ENCODE assay signal across 26 cellular contexts in the genomic region with DNA sequence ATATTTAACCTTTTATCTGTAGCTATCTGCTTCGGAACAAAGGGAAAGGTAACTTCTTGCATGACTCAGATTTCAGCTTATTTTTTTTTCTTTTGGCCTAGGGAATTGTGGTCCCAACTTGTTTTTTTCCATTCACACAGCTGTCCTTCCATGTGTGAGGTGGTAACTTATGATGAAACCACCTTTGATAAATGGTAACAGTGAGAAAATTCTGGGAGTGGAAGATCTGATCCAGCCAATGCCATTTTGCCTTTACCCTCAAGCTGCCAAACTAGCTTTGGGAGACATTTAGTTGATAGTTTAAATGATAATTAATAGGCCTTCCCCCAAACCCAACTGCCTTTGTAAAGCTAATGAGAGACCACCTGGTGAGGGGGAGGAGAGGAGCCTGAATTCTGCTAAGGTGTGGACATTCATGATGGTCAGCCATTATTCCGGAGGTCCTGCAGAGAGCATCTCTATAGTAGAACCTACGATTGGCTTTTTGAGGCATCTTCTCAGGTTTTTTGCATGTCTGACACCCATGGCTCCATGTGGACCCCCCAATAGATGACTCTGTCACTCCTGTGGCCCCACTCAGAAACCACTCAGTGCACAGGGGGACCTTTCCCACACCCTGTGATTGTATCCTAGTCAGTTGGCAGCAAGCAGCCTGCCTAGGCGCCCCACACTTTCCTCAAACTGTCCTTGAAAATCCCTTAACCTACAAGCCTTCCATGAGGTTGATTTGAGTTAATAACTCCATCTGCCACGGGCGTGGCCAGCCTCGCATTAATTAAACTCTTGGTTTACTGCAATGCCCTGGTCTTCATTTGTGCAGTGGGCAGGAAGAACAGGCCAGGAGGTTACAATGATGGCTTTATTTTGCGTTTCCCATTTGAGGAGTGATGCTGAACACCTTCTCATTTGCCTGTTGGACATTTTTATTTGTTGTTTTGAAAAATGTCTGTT.
DNase-seq lines count a peak whose midpoint lies in the region; ATAC-seq, FAIRE-seq and TF ChIP-seq lines count a peak whose summit lies in the region.
"Had no signal": no experiment of that assay in that cellular context is flagged by ENCODE, and none has a peak within 500 bp of the region (broad histone marks: within the 10 kb centered on the region; RNA-seq: fewer than 3 reads in every experiment).

No MANE protein-coding gene starts in this region.

- DNase-seq in DMS 273 treated with DMSO at 0.1 percent for 48 hours (lab: John Stamatoyannopoulos, UW), result peak; percentile 85
- peak; percentile 91 for DNase-seq in NCI-H2171 (lab: John Stamatoyannopoulos, UW)
- DNase-seq in choroid plexus epithelial cell (ENCODE audit: low read depth), result peak; percentile 57
- peak; percentile 97 for DNase-seq in mesendoderm
- DNase-seq in GM12892 (ENCODE audit: insufficient read length), result no peak
- DNase-seq in GM10248 (ENCODE audit: extremely low spot score), result no peak
- no peak for DNase-seq in DMS53 (lab: John Stamatoyannopoulos, UW)
- DNase-seq: activated CD8-positive, alpha-beta T cell treated with anti-CD3 and anti-CD28 coated beads, Interleukin-2, amount 10 ng/mL, durations not matched to agents 7 days and 5 days; activated naive CD4-positive, alpha-beta T cell; activated T-cell treated with anti-CD3 and anti-CD28 coated beads, Interleukin-2, amount 50 U/mL, for 24 hours; C1 segment of cervical spinal cord; colonic mucosa; effector memory CD8-positive, alpha-beta T cell; Kasumi-1; NCI-H2029 treated with DMSO at 0.1 percent for 48 hours; NCI-H526 treated with DMSO at 0.1 percent for 48 hours; T1000; upper lobe of left lung had no signal

- H3K23ac ChIP-seq in mesendoderm (ENCODE audit: low read length), result peak overlapping the region; percentile 29

- no peaks in the 10 kb centered on the region for H3K27me3 ChIP-seq in mesendoderm (ENCODE audit: insufficient read depth, low read length, poor library complexity)
- H3K27me3 ChIP-seq: breast epithelium, colonic mucosa, upper lobe of left lung had no signal

- no peak overlapping the region for H2BK120ac ChIP-seq in mesendoderm (ENCODE audit: low read depth, low read length)

- TF ChIP-seq CTCF in choroid plexus epithelial cell (conservative IDR thresholded peaks at IDR 0.05; ENCODE audit: low read depth, low read length) (no peak), GM10248 (IDR thresholded peaks at IDR 0.05; ENCODE audit: control extremely low read depth, extremely low read depth, low read depth, missing control alignments) (no peak)

- H3K9ac ChIP-seq in mesendoderm (ENCODE audit: low read length), result no peak overlapping the region

- peak overlapping the region; percentile 83 for H2BK5ac ChIP-seq in mesendoderm (ENCODE audit: low read length)

- no peak for TF ChIP-seq POLR2A in GM12892 (IDR thresholded peaks at IDR 0.05; ENCODE audit: low read depth, low read length)

- FAIRE-seq in GM12892 (lab: Jason Lieb, UNC), result no peak
- FAIRE-seq: frontal cortex, G401.6 had no signal

- H3K79me2 ChIP-seq in mesendoderm (ENCODE audit: control insufficient read depth, insufficient read depth, low read length), result no peaks in the 10 kb centered on the region

- H3K79me1 ChIP-seq in mesendoderm (ENCODE audit: low read length), result no peaks in the 10 kb centered on the region

- no peak overlapping the region for H3K4me3 ChIP-seq in choroid plexus epithelial cell (ENCODE audit: low read depth, low read length)
- no peak overlapping the region for H3K4me3 ChIP-seq in mesendoderm (ENCODE audit: low read length)
- H3K4me3 ChIP-seq: breast epithelium, colonic mucosa, esophagus muscularis mucosa, prostate gland, upper lobe of left lung had no signal

- no peak overlapping the region for H3K4me2 ChIP-seq in mesendoderm (ENCODE audit: low read length)

- H2AK5ac ChIP-seq in mesendoderm (ENCODE audit: low read length), result peak overlapping the region; percentile 12

- peak overlapping the region; percentile 72 for H3K56ac ChIP-seq in mesendoderm (ENCODE audit: low read length)

- CTCF ChIA-PET in GM10248 (lab: Yijun Ruan, JAX), result no interaction called here

- H3K27ac ChIP-seq in mesendoderm (ENCODE audit: low read depth, low read length), result peak overlapping the region; percentile 65
- H3K27ac ChIP-seq: breast epithelium, colonic mucosa, esophagus muscularis mucosa, prostate gland, upper lobe of left lung had no signal

- no peak overlapping the region for H4K5ac ChIP-seq in mesendoderm (ENCODE audit: low read length)

- H3K18ac ChIP-seq in mesendoderm (ENCODE audit: low read length), result peak overlapping the region; percentile 53

- no peak overlapping the region for H2BK15ac ChIP-seq in mesendoderm (replicated peaks; ENCODE audit: low read depth)

- ATAC-seq in GM18517 (IDR thresholded peaks at IDR 0.05; ENCODE audit: unreplicated experiment), result no peak
- ATAC-seq: activated CD4-positive, CD25-positive, alpha-beta regulatory T cell treated with anti-CD3 and anti-CD28 coated beads, Interleukin-2, amount 50 U/mL, for 24 hours; activated CD8-positive, alpha-beta T cell treated with anti-CD3 and anti-CD28 coated beads, Interleukin-2, amount 10 ng/mL, durations not matched to agents 7 days and 5 days; effector memory CD8-positive, alpha-beta T cell; Right ventricle myocardium inferior had no signal

- H4K8ac ChIP-seq in mesendoderm (ENCODE audit: low read depth, low read length), result no peak overlapping the region

- H3K4me1 ChIP-seq in mesendoderm (ENCODE audit: control insufficient read depth, low read depth, low read length), result peaks cover 11% of the 10 kb centered on the region
- H3K4me1 ChIP-seq: breast epithelium, colonic mucosa, esophagus muscularis mucosa, prostate gland, upper lobe of left lung had no signal

- POLR2A ChIA-PET in GM10248 (lab: Yijun Ruan, JAX), result no interaction called here

- H3K4ac ChIP-seq in mesendoderm (ENCODE audit: low read depth, low read length), result peak overlapping the region; percentile 66

- H3K36me3 ChIP-seq in mesendoderm (ENCODE audit: control insufficient read depth, insufficient read depth, low read length), result no peaks in the 10 kb centered on the region
- H3K36me3 ChIP-seq: breast epithelium, colonic mucosa, esophagus muscularis mucosa, prostate gland, upper lobe of left lung had no signal

- WGBS in mesendoderm (ENCODE audit: extremely low coverage, insufficient coverage, low lambda C conversion rate), result no CpG with 5 or more reads among the region's 8 CpGs

Comparison
In these comparisons a context has a peak if more than half of its experiments do, and no peak if none do; other contexts are left out.
1. DNase-seq: peak in DMS 273 treated with DMSO at 0.1 percent for 48 hours (single experiment), NCI-H2171 (single experiment), choroid plexus epithelial cell (single experiment) and mesendoderm (single experiment); none in GM12892 (single experiment), GM10248 (single experiment) and DMS53 (single experiment).